ENCODE assay signal across 1 cellular context in genomic region chr10:68720793-68721672, GRCh38.
TF ChIP-seq lines count a peak whose summit lies in the region.

Gene CCAR1, plus strand, starts transcription at chr10:68721239. Its CDS starts 1,266 bp downstream, at chr10:68722505.

TF ChIP-seq in HepG2, 621 proteins besides CTCF, POLR2A, EP300 and RAD21 (continued from another document and continues in another):
- TF ChIP-seq SIN3A (IDR thresholded peaks at IDR 0.05; ENCODE audit: borderline replicate concordance, low read depth, low read length) (no peak), ZNF354B (CRISPR knock-in tag; IDR thresholded peaks at IDR 0.05) (no peak), IKZF1 (IDR thresholded peaks at IDR 0.05) (no peak), ZBTB20 (CRISPR knock-in tag; IDR thresholded peaks at IDR 0.05; ENCODE audit: borderline replicate concordance, low read depth) (no peak), IRX3 (CRISPR knock-in tag; IDR thresholded peaks at IDR 0.05; ENCODE audit: borderline replicate concordance, low read depth) (no peak), PATZ1 (CRISPR knock-in tag; IDR thresholded peaks at IDR 0.05) (peak; percentile 79), NR2F6 (IDR thresholded peaks at IDR 0.05) (peak; percentile 22; the same call in 1 of the 2 replicates), NR2F6 (CRISPR knock-in tag; IDR thresholded peaks at IDR 0.05) (no peak), AHDC1 (CRISPR knock-in tag; IDR thresholded peaks at IDR 0.05; ENCODE audit: borderline replicate concordance) (0 out of 2 replicates have a peak, but pooled peaks have one; percentile 36), GLMP (CRISPR knock-in tag; IDR thresholded peaks at IDR 0.05; ENCODE audit: borderline replicate concordance) (no peak), ZKSCAN8 (CRISPR knock-in tag; IDR thresholded peaks at IDR 0.05; ENCODE audit: borderline replicate concordance) (peak; percentile 18; the same call in 1 of the 2 replicates), ZNF232 (CRISPR knock-in tag; IDR thresholded peaks at IDR 0.05; ENCODE audit: borderline replicate concordance) (peak; percentile 49; the same call in 1 of the 2 replicates), PHF21A (CRISPR knock-in tag; IDR thresholded peaks at IDR 0.05) (peak; percentile 53; the same call in 1 of the 2 replicates), ZNF598 (CRISPR knock-in tag; IDR thresholded peaks at IDR 0.05; ENCODE audit: borderline replicate concordance) (peak; percentile 70; the same call in 1 of the 2 replicates), FOXA3 (CRISPR knock-in tag; IDR thresholded peaks at IDR 0.05) (0 out of 2 replicates have a peak, but pooled peaks have one; percentile 17), CCDC6 (CRISPR knock-in tag; IDR thresholded peaks at IDR 0.05) (no peak; the same call in 1 of the 2 replicates), SRSF9 (IDR thresholded peaks at IDR 0.05; ENCODE audit: borderline replicate concordance, insufficient read depth, low read depth, low read length, poor library complexity, severe bottlenecking) (no peak), ZNF468 (CRISPR knock-in tag; IDR thresholded peaks at IDR 0.05) (no peak), ZNF740 (CRISPR knock-in tag; IDR thresholded peaks at IDR 0.05) (no peak), CENPBD1 (CRISPR knock-in tag; IDR thresholded peaks at IDR 0.05; ENCODE audit: borderline replicate concordance, low read depth) (no peak), ZNF770 (CRISPR knock-in tag; IDR thresholded peaks at IDR 0.05) (peak; percentile 41; the same call in 1 of the 2 replicates), REST (IDR thresholded peaks at IDR 0.05; ENCODE audit: borderline replicate concordance in 1 of 2, low read depth in 1 of 2, low read length in 2 of 2) (0 out of 4 replicates have a peak, but pooled peaks of 1 of the 2 experiments have one; percentile 10), MIER2 (CRISPR knock-in tag; IDR thresholded peaks at IDR 0.05) (no peak), RBFOX2 (IDR thresholded peaks at IDR 0.05; ENCODE audit: low read depth, low read length) (peak; percentile 93), CENPX (CRISPR knock-in tag; IDR thresholded peaks at IDR 0.05) (no peak), EZH2 (conservative IDR thresholded peaks at IDR 0.05; ENCODE audit: low read depth, low read length) (no peak), SOX5 (CRISPR knock-in tag; IDR thresholded peaks at IDR 0.05; ENCODE audit: borderline replicate concordance) (peak; percentile 65), MED13 (CRISPR knock-in tag; IDR thresholded peaks at IDR 0.05) (no peak; the same call in 1 of the 2 replicates), HMGXB4 (CRISPR knock-in tag; IDR thresholded peaks at IDR 0.05; ENCODE audit: borderline replicate concordance in 1 of 2, low read depth in 1 of 2) (peak in 1 of 2 experiments; percentile 77; a peak in 2 of 4 replicates), ZNF432 (CRISPR knock-in tag; IDR thresholded peaks at IDR 0.05; ENCODE audit: borderline replicate concordance) (no peak), SP5 (CRISPR knock-in tag; IDR thresholded peaks at IDR 0.05; ENCODE audit: borderline replicate concordance, low read depth) (no peak), ZNF275 (CRISPR knock-in tag; IDR thresholded peaks at IDR 0.05; ENCODE audit: borderline replicate concordance) (peak; percentile 75; the same call in 1 of the 2 replicates), GTF2F1 (IDR thresholded peaks at IDR 0.05; ENCODE audit: low read length) (no peak), ZNF557 (CRISPR knock-in tag; IDR thresholded peaks at IDR 0.05) (no peak), NFE2L1 (CRISPR knock-in tag; IDR thresholded peaks at IDR 0.05; ENCODE audit: borderline replicate concordance) (no peak), KDM3A (CRISPR knock-in tag; IDR thresholded peaks at IDR 0.05; ENCODE audit: low read depth) (no peak; the same call in 1 of the 2 replicates), STAT5B (CRISPR knock-in tag; IDR thresholded peaks at IDR 0.05) (no peak), SNRNP70 (IDR thresholded peaks at IDR 0.05; ENCODE audit: low read depth, low read length) (no peak), ZBTB38 (CRISPR knock-in tag; IDR thresholded peaks at IDR 0.05) (peak; percentile 63; the same call in 1 of the 2 replicates), ZNF572 (CRISPR knock-in tag; IDR thresholded peaks at IDR 0.05) (peak; percentile 60; the same call in 1 of the 2 replicates), ZNF510 (CRISPR knock-in tag; IDR thresholded peaks at IDR 0.05; ENCODE audit: low read depth) (peak; percentile 48; the same call in 1 of the 2 replicates), GPN1 (CRISPR knock-in tag; IDR thresholded peaks at IDR 0.05; ENCODE audit: borderline replicate concordance) (no peak)
